In the genomic region with DNA sequence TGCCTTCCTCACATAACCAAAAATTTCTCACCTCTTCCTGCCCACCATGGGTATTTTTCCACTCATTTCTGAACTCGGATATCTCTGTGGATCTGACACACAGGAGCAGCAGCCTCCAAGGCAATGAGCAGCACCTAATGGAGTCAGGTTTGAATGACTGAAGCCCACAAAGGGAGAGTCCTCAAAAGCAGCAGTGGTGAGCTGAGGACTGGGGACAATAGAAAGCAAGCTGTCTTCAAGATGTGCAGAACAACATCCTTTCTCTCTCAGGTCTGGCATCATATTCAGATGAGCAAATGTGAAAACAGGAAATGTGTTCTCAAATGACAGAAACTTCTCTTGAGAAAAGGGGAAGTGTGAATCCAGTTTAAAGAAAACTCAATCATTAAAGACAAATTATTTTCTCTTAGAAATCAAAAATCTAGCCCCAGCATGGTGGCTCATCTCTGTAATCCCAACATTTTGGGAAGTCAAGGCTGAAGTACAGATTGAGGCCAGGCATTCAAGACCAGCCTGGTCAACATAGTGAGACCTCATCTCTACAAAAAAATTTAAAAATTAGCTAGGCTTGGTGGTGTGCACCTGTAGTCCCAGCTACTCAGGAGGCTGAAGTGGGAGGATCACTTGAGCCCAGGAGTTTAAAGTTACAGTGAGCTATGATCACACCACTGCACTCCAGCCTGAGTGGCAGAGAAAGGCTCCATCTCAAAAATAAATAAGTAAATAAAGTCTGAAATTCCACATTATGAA, we compare ENCODE assay signal across 8 cellular contexts. TPM values are rescaled to one million over a fixed set of nuclear protein-coding genes. Genes with fewer than 3 reads are reported as not detected.
DNase-seq lines count a peak whose midpoint lies in the region; ATAC-seq and TF ChIP-seq lines count a peak whose summit lies in the region.

No MANE protein-coding gene starts in this region.

- no peaks in the 10 kb centered on the region for H3K36me3 ChIP-seq in naive thymus-derived CD4-positive, alpha-beta T cell (ENCODE audit: control insufficient read depth in 2 of 3, insufficient read depth in 3 of 3, low read length in 3 of 3)

- H3K4me1 Mint-ChIP-seq in T-cell, result peaks cover 22 to 27% (median 23%) of the 10 kb centered on the region in 3 donors
- H3K4me1 Mint-ChIP-seq in naive thymus-derived CD4-positive, alpha-beta T cell, result peaks cover 0 to 33% (median 24%) of the 10 kb centered on the region in 7 donors

- H3K4me3 ChIP-seq in naive thymus-derived CD4-positive, alpha-beta T cell (ENCODE audit: low read length), result peak overlapping the region; percentile 26

- POLR2A ChIA-PET in T-cell (lab: Charles Lee), result no interaction called here
- POLR2A ChIA-PET in naive thymus-derived CD4-positive, alpha-beta T cell (lab: Charles Lee), result interaction anchor here (0.7 to 2.1 kb wide), 2 partner anchors 54 to 66 kb away, joined by 3 to 8 read pairs; a partner anchor contains a TSS

- H3K4me1 ChIP-seq in naive thymus-derived CD4-positive, alpha-beta T cell (ENCODE audit: control insufficient read depth in 2 of 2, insufficient read depth in 2 of 2, low read length in 2 of 2), result peaks cover 11 to 20% of the 10 kb centered on the region in 2 donors
- H3K4me1 ChIP-seq in foreskin keratinocyte, result no peaks in the 10 kb centered on the region

- H3K9me3 ChIP-seq in naive thymus-derived CD4-positive, alpha-beta T cell (ENCODE audit: control insufficient read depth in 2 of 3, low read length in 3 of 3), result no peaks in the 10 kb centered on the region

- H3K27me3 ChIP-seq in naive thymus-derived CD4-positive, alpha-beta T cell (ENCODE audit: control insufficient read depth in 2 of 2, insufficient read depth in 2 of 2, low read length in 2 of 2), result no peaks in the 10 kb centered on the region
- no peaks in the 10 kb centered on the region for H3K27me3 ChIP-seq in foreskin keratinocyte

- peak; percentile 8 for DNase-seq in activated naive CD4-positive, alpha-beta T cell treated with Interleukin-2 at 50 U/mL for 16 hours
- DNase-seq in activated naive CD4-positive, alpha-beta T cell treated with anti-CD3 and anti-CD28 coated beads, Interleukin-2, amount 50 U/mL, for 16 hours, result no peak
- DNase-seq in T-cell (peak; percentile 2 to 70 (median 32)), NCI-H446 treated with DMSO at 0.1 percent for 48 hours (lab: John Stamatoyannopoulos, UW) (no peak), NCI-H2029 (lab: John Stamatoyannopoulos, UW) (no peak), foreskin keratinocyte (no peak)
- peak in 8 of 9 donors; percentile 19 to 76 (median 58) for DNase-seq in naive thymus-derived CD4-positive, alpha-beta T cell

- ATAC-seq in HG02973 (IDR thresholded peaks at IDR 0.05; ENCODE audit: unreplicated experiment) (peak; percentile 97), T-cell (replicated peaks in 1 of 4) (peak; percentile 95 to 99 (median 98)), foreskin keratinocyte (no peak)
- ATAC-seq in naive thymus-derived CD4-positive, alpha-beta T cell, result peak; percentile 97

- peak overlapping the region; percentile 99 for H3K27ac Mint-ChIP-seq in T-cell
- peak overlapping the region; percentile 90 to 100 (median 97) for H3K27ac Mint-ChIP-seq in naive thymus-derived CD4-positive, alpha-beta T cell

- CTCF ChIA-PET in T-cell (lab: Charles Lee), result no interaction called here
- CTCF ChIA-PET in naive thymus-derived CD4-positive, alpha-beta T cell (lab: Charles Lee), result interaction anchor here (1.1 kb wide), 1 partner anchor 48 kb away, joined by 4 read pairs; no protein-coding TSS in a partner anchor

- H3K9me3 Mint-ChIP-seq in T-cell, result peaks cover 0 to 3% (median 2%) of the 10 kb centered on the region in 3 donors
- H3K9me3 Mint-ChIP-seq in naive thymus-derived CD4-positive, alpha-beta T cell, result peaks cover 0 to 7% (median 2%) of the 10 kb centered on the region in 11 donors

- no peak for TF ChIP-seq CTCF in foreskin keratinocyte (conservative IDR thresholded peaks at IDR 0.05)

- intact Hi-C loops in naive thymus-derived CD4-positive, alpha-beta T cell (cut with micrococcal nuclease), result loop anchor here (1.0 to 5.0 kb wide), 5 partner anchors 13 to 484 kb away; a partner anchor contains a TSS

- no peaks in the 10 kb centered on the region for H3K27me3 Mint-ChIP-seq in T-cell
- no peaks in the 10 kb centered on the region for H3K27me3 Mint-ChIP-seq in naive thymus-derived CD4-positive, alpha-beta T cell

- H3K27ac ChIP-seq in naive thymus-derived CD4-positive, alpha-beta T cell (ENCODE audit: low read depth, low read length), result peak overlapping the region; percentile 55
- no peak overlapping the region for H3K27ac ChIP-seq in foreskin keratinocyte

- H3K4me3 Mint-ChIP-seq in T-cell, result peak overlapping the region; percentile 82 to 90 (median 83)
- H3K4me3 Mint-ChIP-seq in naive thymus-derived CD4-positive, alpha-beta T cell, result peak overlapping the region; percentile 72 to 97 (median 91)

- no peaks in the 10 kb centered on the region for H3K36me3 Mint-ChIP-seq in T-cell
- peaks cover 0 to 22% (median 0%) of the 10 kb centered on the region in 5 donors for H3K36me3 Mint-ChIP-seq in naive thymus-derived CD4-positive, alpha-beta T cell

RNA-seq across cellular contexts. Expression of a gene that starts 54.2 kb away (rescaled TPM):
- total RNA-seq in T-cell (10 to 100 TPM in 1 of 5 donors, 1 to 10 TPM in 4; 7.5 to 16.9 (median 9.2) TPM), foreskin keratinocyte (0.07 TPM in 1 of 2 replicates, not detected in the other)
- total RNA-seq in naive thymus-derived CD4-positive, alpha-beta T cell, result 10 to 100 TPM in 2 of 5 experiments, 1 to 10 TPM in 3; 2.6 to 15.4 (median 8.9) TPM
- 1 to 10 TPM; 6.3 to 7.9 TPM for polyA plus RNA-seq in naive thymus-derived CD4-positive, alpha-beta T cell
- not detected in 2 replicates for polyA plus RNA-seq in foreskin keratinocyte

Comparison
In these comparisons a context has a peak if more than half of its experiments do, and no peak if none do; other contexts are left out.
1. DNase-seq: peak in activated naive CD4-positive, alpha-beta T cell treated with Interleukin-2 at 50 U/mL for 16 hours (single experiment), T-cell (34 of 34) and naive thymus-derived CD4-positive, alpha-beta T cell (8 of 9); none in activated naive CD4-positive, alpha-beta T cell treated with anti-CD3 and anti-CD28 coated beads, Interleukin-2, amount 50 U/mL, for 16 hours (single experiment), NCI-H446 treated with DMSO at 0.1 percent for 48 hours (single experiment), NCI-H2029 (single experiment) and foreskin keratinocyte (0 of 2).